1 cellular context compared by ENCODE assay signal in the genomic region with DNA sequence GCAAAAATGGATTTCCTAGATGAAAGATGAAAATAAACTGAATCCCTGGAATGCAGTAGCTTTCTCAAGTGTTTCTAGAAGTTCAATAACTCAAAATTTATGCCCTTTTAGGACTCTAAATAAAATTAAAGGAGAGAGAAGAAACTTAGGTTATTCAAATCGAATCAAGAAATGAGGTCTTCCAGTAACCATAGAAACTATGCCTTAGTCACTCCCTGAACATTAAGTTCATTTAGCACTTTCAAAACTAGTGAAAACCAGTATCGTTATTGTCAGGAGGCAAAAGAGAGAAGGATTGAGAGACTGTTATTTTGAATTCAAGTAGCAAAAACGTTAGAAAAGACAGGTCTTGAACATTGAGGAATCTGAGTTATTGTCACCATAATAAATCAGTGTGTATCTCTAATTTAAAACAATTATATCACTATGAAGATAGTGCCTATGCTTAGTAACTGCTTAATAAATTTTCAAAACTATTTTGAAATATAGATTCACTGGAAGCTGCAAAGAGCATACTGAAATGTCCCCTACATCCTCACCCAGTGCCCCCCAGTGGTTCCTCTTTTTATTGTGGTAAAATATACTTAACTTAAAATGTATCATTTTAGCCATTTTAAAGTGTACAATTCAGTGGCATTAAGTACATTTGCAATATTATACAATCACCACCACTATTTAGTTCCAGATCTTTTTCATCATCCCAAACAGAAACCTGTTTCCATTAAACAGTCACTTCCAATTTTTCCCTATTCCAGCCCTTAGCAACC.
TF ChIP-seq lines count a peak whose summit lies in the region.

No MANE protein-coding gene starts in this region.

TF ChIP-seq in HCT116, 20 proteins besides CTCF, POLR2A, EP300 and RAD21 (continued from another document):
- TF ChIP-seq, protein P1, sequence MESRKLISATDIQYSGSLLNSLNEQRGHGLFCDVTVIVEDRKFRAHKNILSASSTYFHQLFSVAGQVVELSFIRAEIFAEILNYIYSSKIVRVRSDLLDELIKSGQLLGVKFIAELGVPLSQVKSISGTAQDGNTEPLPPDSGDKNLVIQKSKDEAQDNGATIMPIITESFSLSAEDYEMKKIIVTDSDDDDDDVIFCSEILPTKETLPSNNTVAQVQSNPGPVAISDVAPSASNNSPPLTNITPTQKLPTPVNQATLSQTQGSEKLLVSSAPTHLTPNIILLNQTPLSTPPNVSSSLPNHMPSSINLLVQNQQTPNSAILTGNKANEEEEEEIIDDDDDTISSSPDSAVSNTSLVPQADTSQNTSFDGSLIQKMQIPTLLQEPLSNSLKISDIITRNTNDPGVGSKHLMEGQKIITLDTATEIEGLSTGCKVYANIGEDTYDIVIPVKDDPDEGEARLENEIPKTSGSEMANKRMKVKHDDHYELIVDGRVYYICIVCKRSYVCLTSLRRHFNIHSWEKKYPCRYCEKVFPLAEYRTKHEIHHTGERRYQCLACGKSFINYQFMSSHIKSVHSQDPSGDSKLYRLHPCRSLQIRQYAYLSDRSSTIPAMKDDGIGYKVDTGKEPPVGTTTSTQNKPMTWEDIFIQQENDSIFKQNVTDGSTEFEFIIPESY (IDR thresholded peaks at IDR 0.05; ENCODE audit: extremely low read depth, insufficient replicate concordance, low read length): no peak
- no peak for TF ChIP-seq ZNF274 (IDR thresholded peaks at IDR 0.05; ENCODE audit: low read depth, low read length)
- no peak for TF ChIP-seq TCF7L2 (IDR thresholded peaks at IDR 0.05; ENCODE audit: borderline replicate concordance, extremely low read depth, insufficient read depth, insufficient read length)
- no peak for TF ChIP-seq POLR2AphosphoS5 (IDR thresholded peaks at IDR 0.05; ENCODE audit: low read depth, low read length)
TF ChIP-seq in HCT116: peak in this region for 0.
